1 cellular context compared by ENCODE assay signal in genomic region chr10:3106328-3106727, GRCh38.
TF ChIP-seq lines count a peak whose summit lies in the region.

No MANE protein-coding gene starts in this region.

TF ChIP-seq in K562, 482 proteins besides CTCF, POLR2A, EP300 and RAD21:
- peak; percentile 56 for TF ChIP-seq RBM22 (IDR thresholded peaks at IDR 0.05; ENCODE audit: low read depth, low read length, poor library complexity, severe bottlenecking)
